ENCODE assay signal across 21 cellular contexts in the genomic region with DNA sequence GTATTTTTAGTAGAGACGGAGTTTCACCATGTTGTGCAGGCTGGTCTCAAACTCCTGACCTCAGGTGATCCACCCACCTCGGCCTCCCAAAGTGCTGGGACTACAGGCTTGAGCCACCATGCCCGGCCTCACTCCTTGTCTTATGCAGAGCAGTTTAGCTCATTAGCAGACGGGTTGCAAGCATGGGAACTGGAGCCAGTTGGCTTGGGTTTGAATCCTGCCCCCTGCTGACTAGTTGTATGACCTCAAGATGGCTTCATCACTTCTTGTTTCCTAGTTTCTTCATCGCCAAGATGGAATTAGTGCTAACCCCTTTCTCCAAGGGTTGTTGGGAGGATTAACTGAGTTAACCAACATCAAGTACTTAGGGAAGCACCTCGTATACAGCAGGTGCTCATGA. TPM values are rescaled to one million over a fixed set of nuclear protein-coding genes. Genes with fewer than 3 reads are reported as not detected.
DNase-seq lines count a peak whose midpoint lies in the region; ATAC-seq and TF ChIP-seq lines count a peak whose summit lies in the region.
"Had no signal": no experiment of that assay in that cellular context is flagged by ENCODE, and none has a peak within 500 bp of the region (broad histone marks: within the 10 kb centered on the region; RNA-seq: fewer than 3 reads in every experiment).

No MANE protein-coding gene starts in this region.

- no peaks in the 10 kb centered on the region for H3K36me3 Mint-ChIP-seq in GM23338 (ENCODE audit: low read depth)
- H3K36me3 Mint-ChIP-seq: CD8-positive, alpha-beta T cell had no signal

- in situ Hi-C loops in brain microvascular endothelial cell (cut with HindIII; ENCODE audit: low pct_ligation_motif_present, low sequenced_read_pairs) = no loop called here

- H3K9me3 Mint-ChIP-seq in GM23338 = no peaks in the 10 kb centered on the region; the same call in 2 of the 3 replicates
- H3K9me3 Mint-ChIP-seq: CD8-positive, alpha-beta T cell had no signal

- H3K4me1 ChIP-seq in GM23338 (ENCODE audit: insufficient read depth) (0 out of 2 replicates have a peak, but pooled peaks cover 8% of the 10 kb centered on the region), MM.1S (ENCODE audit: low read length) (no peaks in the 10 kb centered on the region)
- H3K4me1 ChIP-seq: SJSA1 had no signal

- TF ChIP-seq CTCF in GM23338 (conservative IDR thresholded peaks at IDR 0.05; ENCODE audit: low read depth in 2 of 2) (peak; percentile 28 to 50; a peak in 3 of 4 replicates), NB4 (IDR thresholded peaks at IDR 0.05; ENCODE audit: low read depth, low read length) (no peak), brain microvascular endothelial cell (IDR thresholded peaks at IDR 0.05; ENCODE audit: low read depth, low read length, missing control alignments) (peak; percentile 14), MM.1S (IDR thresholded peaks at IDR 0.05; ENCODE audit: low read length) (no peak)

- no peaks in the 10 kb centered on the region for H4K20me1 ChIP-seq in GM23338 (replicated peaks; ENCODE audit: insufficient read depth)
- no peaks in the 10 kb centered on the region for H4K20me1 ChIP-seq in MM.1S (ENCODE audit: insufficient read depth, low read length)

- H2AFZ ChIP-seq in GM23338 (no peak overlapping the region), MM.1S (ENCODE audit: low read length) (no peak overlapping the region)

- no peak; the same call in 2 of the 3 replicates for ATAC-seq in GM23338
- ATAC-seq: CD8-positive, alpha-beta T cell; Right ventricle myocardium inferior had no signal

- H3K27ac ChIP-seq in GM23338 (ENCODE audit: low read depth) (no peak overlapping the region), brain microvascular endothelial cell (no peak overlapping the region), MM.1S (ENCODE audit: low read length) (no peak overlapping the region)
- H3K27ac ChIP-seq: SJSA1 had no signal

- no peak overlapping the region for H3K27ac Mint-ChIP-seq in GM23338
- H3K27ac Mint-ChIP-seq: CD8-positive, alpha-beta T cell had no signal

- 0 out of 2 replicates have a peak, but pooled peaks cover 3% of the 10 kb centered on the region for H3K9me2 ChIP-seq in GM23338 (ENCODE audit: insufficient read depth)
- H3K9me2 ChIP-seq in MM.1S (replicated peaks; ENCODE audit: insufficient read depth, low read length) = no peaks in the 10 kb centered on the region

- no peak overlapping the region for H3K4me2 ChIP-seq in GM23338
- H3K4me2 ChIP-seq in MM.1S (ENCODE audit: low read depth, low read length) = no peak overlapping the region

- no peak overlapping the region for H3K9ac ChIP-seq in MM.1S (ENCODE audit: low read length)

- no peak for TF ChIP-seq POLR2A in NB4 (IDR thresholded peaks at IDR 0.05; ENCODE audit: extremely low read depth, insufficient read length)

- no peak overlapping the region for H3K4me3 ChIP-seq in GM23338
- no peak overlapping the region for H3K4me3 ChIP-seq in NB4 (ENCODE audit: low read depth, low read length)
- H3K4me3 ChIP-seq in brain microvascular endothelial cell (ENCODE audit: low read depth, low read length) = no peak overlapping the region
- no peak overlapping the region for H3K4me3 ChIP-seq in MM.1S (ENCODE audit: low read length)
- H3K4me3 ChIP-seq: MG63, SJSA1 had no signal

- H3K27me3 Mint-ChIP-seq in GM23338 (ENCODE audit: insufficient read depth, low read depth, poor library complexity) = peaks cover 2% of the 10 kb centered on the region

- peaks cover 19% of the 10 kb centered on the region for H3K4me1 Mint-ChIP-seq in GM23338

- H3K79me2 ChIP-seq in GM23338 (replicated peaks; ENCODE audit: insufficient read depth) (no peaks in the 10 kb centered on the region), MM.1S (ENCODE audit: low read length) (no peaks in the 10 kb centered on the region)

- no peaks in the 10 kb centered on the region for H3K36me3 ChIP-seq in GM23338 (ENCODE audit: insufficient read depth)
- H3K36me3 ChIP-seq in brain microvascular endothelial cell (replicated peaks) = no peaks in the 10 kb centered on the region
- H3K36me3 ChIP-seq in MM.1S (replicated peaks; ENCODE audit: insufficient read depth, low read length) = no peaks in the 10 kb centered on the region
- H3K36me3 ChIP-seq: MG63, SJSA1 had no signal

- H3K27me3 ChIP-seq in GM23338 (ENCODE audit: insufficient read depth) = no peaks in the 10 kb centered on the region
- peaks cover 3% of the 10 kb centered on the region for H3K27me3 ChIP-seq in brain microvascular endothelial cell (replicated peaks)
- peaks cover 5% of the 10 kb centered on the region for H3K27me3 ChIP-seq in MM.1S (replicated peaks; ENCODE audit: insufficient read depth, low read length)

- no peak overlapping the region for H3K4me3 Mint-ChIP-seq in GM23338
- H3K4me3 Mint-ChIP-seq: CD8-positive, alpha-beta T cell had no signal

- DNase-seq in GM23338 (ENCODE audit: low spot score) (peak; percentile 54), NB4 (ENCODE audit: low read depth) (peak; percentile 36), brain microvascular endothelial cell (no peak), MM.1S (no peak), NCI-H1105 (lab: John Stamatoyannopoulos, UW) (no peak), kidney glomerular epithelial cell (lab: John Stamatoyannopoulos, UW) (no peak)
- DNase-seq in stimulated activated CD4-positive, alpha-beta T cell treated with anti-CD3 and anti-CD28 coated beads, Interleukin-2, amount 100 ng/mL, for 24 hours = no peak
- DNase-seq: ACHN; C1 segment of cervical spinal cord; CD8-positive, alpha-beta T cell; GDM1; Kasumi-1; MG63; NCI-H1092; NCI-H1436 treated with DMSO at 0.1 percent for 48 hours; NCI-H2029; NCI-H2227 treated with DMSO at 0.1 percent for 48 hours; NCI-H510A; OCI-M1 had no signal

- H3K9me3 ChIP-seq in MM.1S (replicated peaks; ENCODE audit: insufficient read depth, low read length) = no peaks in the 10 kb centered on the region
- H3K9me3 ChIP-seq: MG63, SJSA1 had no signal

- H3F3A ChIP-seq in GM23338 (replicated peaks; ENCODE audit: low read depth) (no peaks in the 10 kb centered on the region), MM.1S (ENCODE audit: insufficient read depth, low read length) (no peaks in the 10 kb centered on the region)

TF ChIP-seq in GM23338, 12 proteins besides CTCF, POLR2A, EP300 and RAD21:
- no peak for TF ChIP-seq JUNB (IDR thresholded peaks at IDR 0.05; ENCODE audit: unreplicated experiment)

RNA-seq across cellular contexts. Expression of gene RASD2, which starts 23.4 kb away (rescaled TPM):
- total RNA-seq in GM23338 (2014; rRNA removed; shearing (Covaris generic)) = 3.2 and 3.6 TPM in 2 replicates
- 1.2 and 1.5 TPM in 2 replicates for polyA plus RNA-seq in GM23338 (2016; fragmentation: Nextera tagmentation; extraction: Ambion mirVana)
- total RNA-seq: SJSA1 had no signal

Comparison
In these comparisons a context has a peak if more than half of its experiments do, and no peak if none do; other contexts are left out.
1. DNase-seq: peak in GM23338 (single experiment) and NB4 (single experiment); none in brain microvascular endothelial cell (single experiment), MM.1S (single experiment), NCI-H1105 (single experiment), stimulated activated CD4-positive, alpha-beta T cell treated with anti-CD3 and anti-CD28 coated beads, Interleukin-2, amount 100 ng/mL, for 24 hours (0 of 2) and kidney glomerular epithelial cell (single experiment).
2. CTCF ChIP-seq: peak in GM23338 (2 of 2) and brain microvascular endothelial cell (single experiment); none in NB4 (single experiment) and MM.1S (single experiment).